In genomic region chr3:148880681-148881080, GRCh38 we compare ENCODE assay signal across 11 cellular contexts. TPM values are rescaled to one million over a fixed set of nuclear protein-coding genes. Genes with fewer than 3 reads are reported as not detected.
DNase-seq lines count a peak whose midpoint lies in the region; ATAC-seq and TF ChIP-seq lines count a peak whose summit lies in the region.
"Had no signal": no experiment of that assay in that cellular context is flagged by ENCODE, and none has a peak within 500 bp of the region (broad histone marks: within the 10 kb centered on the region; RNA-seq: fewer than 3 reads in every experiment).

No MANE protein-coding gene starts in this region.

- H3K4me3 ChIP-seq in GM12864 (ENCODE audit: low read depth, low read length) (no peak overlapping the region), SJCRH30 (no peak overlapping the region)
- H3K4me3 ChIP-seq in CD8-positive, alpha-beta memory T cell (ENCODE audit: low read length): no peak overlapping the region
- H3K4me3 ChIP-seq: gastrocnemius medialis had no signal

- CTCF ChIA-PET in CD8-positive, alpha-beta memory T cell (lab: Charles Lee): interaction anchor here (1.2 kb wide), 1 partner anchor 14 kb away, joined by 3 read pairs; no protein-coding TSS in a partner anchor

- H3K36me3 ChIP-seq in SJCRH30: no peaks in the 10 kb centered on the region
- no peaks in the 10 kb centered on the region for H3K36me3 ChIP-seq in CD8-positive, alpha-beta memory T cell (ENCODE audit: insufficient read depth, low read length)
- H3K36me3 ChIP-seq: gastrocnemius medialis had no signal

- H3K4me1 Mint-ChIP-seq in CD8-positive, alpha-beta memory T cell: no peaks in the 10 kb centered on the region
- H3K4me1 Mint-ChIP-seq: activated naive CD4-positive, alpha-beta T cell treated with anti-CD3 and anti-CD28 coated beads, Interleukin-2, amount 50 U/mL, for 24 hours; nephron had no signal

- peak; percentile 32 for TF ChIP-seq CTCF in GM12864 (IDR thresholded peaks at IDR 0.05; ENCODE audit: low read depth, low read length, missing control alignments)

- TF ChIP-seq RAD21 in Ishikawa (IDR thresholded peaks at IDR 0.05; ENCODE audit: low read depth): peak; percentile 46; the same call in 1 of the 2 replicates

- H3K27me3 ChIP-seq in SJCRH30: no peaks in the 10 kb centered on the region
- H3K27me3 ChIP-seq in CD8-positive, alpha-beta memory T cell (ENCODE audit: insufficient read depth, low read length, poor library complexity, severe bottlenecking): no peaks in the 10 kb centered on the region
- H3K27me3 ChIP-seq: gastrocnemius medialis had no signal

- H3K27ac ChIP-seq in SJCRH30: no peak overlapping the region
- no peak overlapping the region for H3K27ac ChIP-seq in CD8-positive, alpha-beta memory T cell (ENCODE audit: low read depth, low read length)
- H3K27ac ChIP-seq: gastrocnemius medialis had no signal

- H3K9me3 Mint-ChIP-seq in CD8-positive, alpha-beta memory T cell: no peaks in the 10 kb centered on the region
- H3K9me3 Mint-ChIP-seq: activated naive CD4-positive, alpha-beta T cell treated with anti-CD3 and anti-CD28 coated beads, Interleukin-2, amount 50 U/mL, for 24 hours; nephron had no signal

- DNase-seq in GM12864 (ENCODE audit: low read depth): peak; percentile 5
- peak; percentile 22 to 63 for DNase-seq in SJCRH30
- peak; percentile 31 for DNase-seq in kidney tubule cell (ENCODE audit: low spot score)
- no peak for DNase-seq in NCI-H1048 (lab: John Stamatoyannopoulos, UW)
- DNase-seq in HPDE6-E6E7 (ENCODE audit: extremely low spot score): no peak
- no peak for DNase-seq in CD8-positive, alpha-beta memory T cell
- DNase-seq: gastrocnemius medialis had no signal

- peaks cover 0 to 13% of the 10 kb centered on the region in 2 donors for H3K27me3 Mint-ChIP-seq in CD8-positive, alpha-beta memory T cell

- no peaks in the 10 kb centered on the region for H3K9me3 ChIP-seq in SJCRH30 (replicated peaks)
- no peaks in the 10 kb centered on the region for H3K9me3 ChIP-seq in CD8-positive, alpha-beta memory T cell (ENCODE audit: low read length)
- H3K9me3 ChIP-seq: gastrocnemius medialis had no signal

- no peak for ATAC-seq in GM21529 (IDR thresholded peaks at IDR 0.05; ENCODE audit: unreplicated experiment)
- ATAC-seq: gastrocnemius medialis had no signal

- H3K4me3 Mint-ChIP-seq in CD8-positive, alpha-beta memory T cell: no peak overlapping the region
- H3K4me3 Mint-ChIP-seq: activated naive CD4-positive, alpha-beta T cell treated with anti-CD3 and anti-CD28 coated beads, Interleukin-2, amount 50 U/mL, for 24 hours; nephron had no signal

- POLR2A ChIA-PET in CD8-positive, alpha-beta memory T cell (lab: Charles Lee): no interaction called here

- no peak for TF ChIP-seq EP300 in Ishikawa (IDR thresholded peaks at IDR 0.05; ENCODE audit: borderline replicate concordance)

- no peaks in the 10 kb centered on the region for H3K36me3 Mint-ChIP-seq in CD8-positive, alpha-beta memory T cell
- H3K36me3 Mint-ChIP-seq: activated naive CD4-positive, alpha-beta T cell treated with anti-CD3 and anti-CD28 coated beads, Interleukin-2, amount 50 U/mL, for 24 hours had no signal

- H3K4me1 ChIP-seq in SJCRH30: no peaks in the 10 kb centered on the region
- no peaks in the 10 kb centered on the region for H3K4me1 ChIP-seq in CD8-positive, alpha-beta memory T cell (ENCODE audit: insufficient read depth, low read length)

- no peak overlapping the region for H3K27ac Mint-ChIP-seq in CD8-positive, alpha-beta memory T cell
- H3K27ac Mint-ChIP-seq: activated naive CD4-positive, alpha-beta T cell treated with anti-CD3 and anti-CD28 coated beads, Interleukin-2, amount 50 U/mL, for 24 hours; nephron had no signal

TF ChIP-seq in Ishikawa, 13 proteins besides CTCF, POLR2A, EP300 and RAD21:
- TF ChIP-seq USF1 (IDR thresholded peaks at IDR 0.05) (no peak), YY1 (IDR thresholded peaks at IDR 0.05; ENCODE audit: low read depth) (no peak), CREB1 (IDR thresholded peaks at IDR 0.05; ENCODE audit: low read depth) (no peak), EGR1 (IDR thresholded peaks at IDR 0.05) (no peak), REST (IDR thresholded peaks at IDR 0.05; ENCODE audit: low read depth) (no peak), TEAD4 (IDR thresholded peaks at IDR 0.05) (no peak), TAF1 (IDR thresholded peaks at IDR 0.05; ENCODE audit: low read depth) (no peak), CEBPB (IDR thresholded peaks at IDR 0.05) (no peak), NFIC (IDR thresholded peaks at IDR 0.05) (no peak), FOXM1 (IDR thresholded peaks at IDR 0.05; ENCODE audit: borderline replicate concordance, low read depth) (no peak), TCF12 (IDR thresholded peaks at IDR 0.05; ENCODE audit: low read depth) (no peak), ZBTB7A (IDR thresholded peaks at IDR 0.05; ENCODE audit: low read depth) (no peak), MAX (IDR thresholded peaks at IDR 0.05) (no peak)
TF ChIP-seq in Ishikawa: peak in this region for 0.

RNA-seq across cellular contexts. Expression of gene CPA3, which starts 15.6 kb away (rescaled TPM):
- total RNA-seq in SJCRH30 (2014; rRNA removed; shearing (Covaris generic)): not detected in 2 replicates
- not detected for total RNA-seq in CD8-positive, alpha-beta memory T cell
- not detected for polyA plus RNA-seq in CD8-positive, alpha-beta memory T cell

RNA-seq across cellular contexts. Expression of gene CPB1, which starts 53.1 kb away (rescaled TPM):
- total RNA-seq in SJCRH30 (2014; rRNA removed; shearing (Covaris generic)): not detected in 2 replicates
- total RNA-seq in CD8-positive, alpha-beta memory T cell: not detected
- not detected for polyA plus RNA-seq in CD8-positive, alpha-beta memory T cell

Comparison
In these comparisons a context has a peak if more than half of its experiments do, and no peak if none do; other contexts are left out.
1. DNase-seq: peak in GM12864 (single experiment), SJCRH30 (2 of 2) and kidney tubule cell (single experiment); none in NCI-H1048 (single experiment), HPDE6-E6E7 (single experiment) and CD8-positive, alpha-beta memory T cell (0 of 5).